9 cellular contexts compared by ENCODE assay signal in the genomic region with DNA sequence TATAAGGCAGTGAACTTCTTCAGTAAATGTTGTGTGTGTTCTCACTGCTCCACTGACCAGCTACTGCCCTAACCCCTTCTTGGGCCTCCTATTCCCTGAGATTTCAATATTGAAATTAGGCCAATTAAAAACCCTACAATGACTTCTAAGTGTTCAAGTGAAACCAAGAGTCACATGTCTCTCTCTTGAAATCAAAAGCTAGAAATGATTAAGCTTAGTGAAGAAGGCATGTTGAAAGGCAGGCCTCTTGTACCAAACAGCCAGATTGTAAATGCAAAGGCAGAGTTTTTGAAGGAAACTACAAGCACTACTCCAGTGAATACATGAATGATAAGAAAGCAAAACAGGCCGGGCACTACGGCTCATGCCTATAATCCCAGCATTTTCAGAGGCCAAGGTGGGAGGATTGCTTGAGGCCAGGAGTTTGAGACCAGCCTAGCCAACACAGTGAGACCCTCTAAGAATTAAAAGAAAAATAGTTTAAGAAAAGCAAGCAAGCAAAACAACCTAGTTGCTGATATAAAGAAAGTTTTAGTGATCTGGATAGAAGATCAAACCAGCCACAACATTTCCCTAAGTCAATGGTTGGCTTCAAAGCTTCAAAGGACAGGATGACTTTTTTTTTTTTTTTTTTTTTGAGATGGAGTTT. TPM values are rescaled to one million over a fixed set of nuclear protein-coding genes. Genes with fewer than 3 reads are reported as not detected.
DNase-seq lines count a peak whose midpoint lies in the region; ATAC-seq and TF ChIP-seq lines count a peak whose summit lies in the region.
"Had no signal": no experiment of that assay in that cellular context is flagged by ENCODE, and none has a peak within 500 bp of the region (broad histone marks: within the 10 kb centered on the region; RNA-seq: fewer than 3 reads in every experiment).

No MANE protein-coding gene starts in this region.

- peaks cover 24% of the 10 kb centered on the region for H3K4me1 Mint-ChIP-seq in activated naive CD8-positive, alpha-beta T cell treated with anti-CD3 and anti-CD28 coated beads, Interleukin-2, amount 10 ng/mL, durations not matched to agents 7 days and 5 days

- TF ChIP-seq CTCF in GM13976 (IDR thresholded peaks at IDR 0.05; ENCODE audit: borderline replicate concordance, control extremely low read depth, extremely low read depth, insufficient read depth, missing control alignments) = no peak

- peak overlapping the region; percentile 49 for H3K4me3 Mint-ChIP-seq in activated naive CD8-positive, alpha-beta T cell treated with anti-CD3 and anti-CD28 coated beads, Interleukin-2, amount 10 ng/mL, durations not matched to agents 7 days and 5 days

- H3K27ac Mint-ChIP-seq in activated naive CD8-positive, alpha-beta T cell treated with anti-CD3 and anti-CD28 coated beads, Interleukin-2, amount 10 ng/mL, durations not matched to agents 7 days and 5 days = peak overlapping the region; percentile 65

- H3K27me3 Mint-ChIP-seq in activated naive CD8-positive, alpha-beta T cell treated with anti-CD3 and anti-CD28 coated beads, Interleukin-2, amount 10 ng/mL, durations not matched to agents 7 days and 5 days = no peaks in the 10 kb centered on the region

- ATAC-seq in GM18502 (IDR thresholded peaks at IDR 0.05; ENCODE audit: poor library complexity, unreplicated experiment) = peak; percentile 91
- peak; percentile 76 for ATAC-seq in GM19468 (IDR thresholded peaks at IDR 0.05; ENCODE audit: extremely low read depth, unreplicated experiment)
- peak; percentile 58 for ATAC-seq in HG03108 (IDR thresholded peaks at IDR 0.05; ENCODE audit: unreplicated experiment)
- ATAC-seq in activated naive CD8-positive, alpha-beta T cell treated with anti-CD3 and anti-CD28 coated beads, Interleukin-2, amount 10 ng/mL, durations not matched to agents 7 days and 5 days (ENCODE audit: low read depth) = peak; percentile 64

- in situ Hi-C loops in GM13976 (cut with MboI; ENCODE audit: low sequenced_read_pairs, unreplicated experiment) = no loop called here

- H3K9me3 Mint-ChIP-seq in activated naive CD8-positive, alpha-beta T cell treated with anti-CD3 and anti-CD28 coated beads, Interleukin-2, amount 10 ng/mL, durations not matched to agents 7 days and 5 days = peaks cover 3% of the 10 kb centered on the region

- H3K36me3 Mint-ChIP-seq in activated naive CD8-positive, alpha-beta T cell treated with anti-CD3 and anti-CD28 coated beads, Interleukin-2, amount 10 ng/mL, durations not matched to agents 7 days and 5 days = peaks cover 8% of the 10 kb centered on the region

- POLR2A ChIA-PET in activated naive CD8-positive, alpha-beta T cell treated with anti-CD3 and anti-CD28 coated beads, Interleukin-2, amount 10 ng/mL, durations not matched to agents 7 days and 5 days (lab: Charles Lee) = interaction anchor here (0.7 to 1.7 kb wide), 3 partner anchors 21 to 204 kb away, joined by 3 to 9 read pairs (median 3); partner anchors contain the start of gene BRAF

- DNase-seq in activated naive CD8-positive, alpha-beta T cell treated with anti-CD3 and anti-CD28 coated beads, Interleukin-2, amount 10 ng/mL, durations not matched to agents 7 days and 5 days = no peak
- DNase-seq in DMS53 treated with DMSO at 0.1 percent for 48 hours (lab: John Stamatoyannopoulos, UW; ENCODE audit: unreplicated experiment) (no peak), GM13976 (ENCODE audit: low spot score) (no peak), NCI-H2196 (lab: John Stamatoyannopoulos, UW; ENCODE audit: unreplicated experiment) (no peak), H4 (ENCODE audit: low spot score) (no peak)
- DNase-seq: NCI-H69 had no signal

RNA-seq across cellular contexts. Expression of gene BRAF, which starts 22.3 kb away (rescaled TPM):
- 10 to 100 TPM; 34.4 to 39.4 TPM for total RNA-seq in activated naive CD8-positive, alpha-beta T cell treated with anti-CD3 and anti-CD28 coated beads, Interleukin-2, amount 10 ng/mL, durations not matched to agents 7 days and 5 days
- total RNA-seq in H4 (2014; rRNA removed; shearing (Covaris generic)) = 6.0 TPM in 2 replicates
